In the genomic region with DNA sequence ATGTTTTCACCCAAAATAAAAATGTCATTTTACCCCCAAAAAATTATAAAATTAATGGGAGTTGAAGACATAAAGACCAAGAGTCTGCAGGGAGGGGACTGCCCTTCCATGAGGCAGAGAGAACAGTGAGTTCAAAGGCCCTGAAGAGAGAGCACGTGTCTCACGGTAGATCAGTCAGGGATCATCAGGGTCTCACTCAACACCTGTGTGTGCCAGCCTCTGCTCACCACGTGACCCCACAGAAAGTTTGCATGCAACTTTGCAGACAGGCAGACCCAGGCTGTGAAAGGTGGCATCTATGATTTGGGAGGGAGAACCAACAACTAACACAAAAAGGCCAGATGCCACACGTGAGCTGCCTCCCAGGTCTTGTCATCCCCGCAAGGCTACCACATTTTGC, we compare ENCODE assay signal across 17 cellular contexts.
"Had no signal": no experiment of that assay in that cellular context is flagged by ENCODE, and none has a peak within 500 bp of the region (broad histone marks: within the 10 kb centered on the region; RNA-seq: fewer than 3 reads in every experiment).

No MANE protein-coding gene starts in this region.

- DNase-seq: activated CD4-positive, alpha-beta T cell treated with anti-CD3 and anti-CD28 coated beads for 36 hours; activated CD4-positive, alpha-beta T cell treated with anti-CD3 and anti-CD28 coated beads, Interleukin-2, amount 50 U/mL, for 48 hours; activated naive CD4-positive, alpha-beta T cell; activated naive CD8-positive, alpha-beta T cell treated with anti-CD3 and anti-CD28 coated beads for 36 hours; amniotic stem cell; body of pancreas; dermis blood vessel endothelial cell; effector memory CD8-positive, alpha-beta T cell; left colon; upper lobe of left lung had no signal

- H3K9me3 Mint-ChIP-seq: activated naive CD8-positive, alpha-beta T cell treated with anti-CD3 and anti-CD28 coated beads for 36 hours; effector memory CD8-positive, alpha-beta T cell; stimulated activated naive CD8-positive, alpha-beta T cell treated with anti-CD3 and anti-CD28 coated beads, Interleukin-15, Interleukin-2, amounts not matched to agents 100 ng/mL and 50 ng/mL, for 24 hours had no signal

- H3K4me2 ChIP-seq: hepatocyte, neural progenitor cell had no signal

- H3K4me1 Mint-ChIP-seq: activated CD4-positive, alpha-beta T cell treated with anti-CD3 and anti-CD28 coated beads for 36 hours had no signal

- H3K9ac ChIP-seq: neural progenitor cell had no signal

- H2AFZ ChIP-seq: hepatocyte, neural progenitor cell had no signal

- H3K27ac ChIP-seq: body of pancreas, hepatocyte, neural progenitor cell, prostate gland, right atrium auricular region, skin epidermis, suprapubic skin, upper lobe of left lung had no signal

- H3K4me1 ChIP-seq: prostate gland had no signal

- H3K27me3 ChIP-seq: body of pancreas, hepatocyte, neural progenitor cell, right atrium auricular region, suprapubic skin, upper lobe of left lung had no signal

- H3K4me3 Mint-ChIP-seq: activated CD4-positive, alpha-beta T cell treated with anti-CD3 and anti-CD28 coated beads for 36 hours; activated naive CD8-positive, alpha-beta T cell treated with anti-CD3 and anti-CD28 coated beads for 36 hours; effector memory CD8-positive, alpha-beta T cell; neural progenitor cell; stimulated activated naive CD8-positive, alpha-beta T cell treated with anti-CD3 and anti-CD28 coated beads, Interleukin-15, Interleukin-2, amounts not matched to agents 100 ng/mL and 50 ng/mL, for 24 hours had no signal

- H3K9me3 ChIP-seq: body of pancreas, prostate gland, right atrium auricular region, suprapubic skin, upper lobe of left lung had no signal

- ATAC-seq: activated CD4-positive, alpha-beta T cell treated with anti-CD3 and anti-CD28 coated beads for 36 hours; body of pancreas; effector memory CD8-positive, alpha-beta T cell; left colon had no signal

- H3K36me3 Mint-ChIP-seq: activated naive CD8-positive, alpha-beta T cell treated with anti-CD3 and anti-CD28 coated beads for 36 hours; neural progenitor cell had no signal

- H3K27ac Mint-ChIP-seq: activated CD4-positive, alpha-beta T cell treated with anti-CD3 and anti-CD28 coated beads for 36 hours; activated naive CD8-positive, alpha-beta T cell treated with anti-CD3 and anti-CD28 coated beads for 36 hours; effector memory CD8-positive, alpha-beta T cell; neural progenitor cell; stimulated activated naive CD8-positive, alpha-beta T cell treated with anti-CD3 and anti-CD28 coated beads, Interleukin-15, Interleukin-2, amounts not matched to agents 100 ng/mL and 50 ng/mL, for 24 hours had no signal
